ENCODE assay signal across 8 cellular contexts in genomic region chr6:125995972-125996580, GRCh38. TPM values are rescaled to one million over a fixed set of nuclear protein-coding genes. Genes with fewer than 3 reads are reported as not detected.
A peak's percentile ranks its signal among the peaks of the same experiment; 100 is the strongest.
DNase-seq lines count a peak whose midpoint lies in the region; ATAC-seq and TF ChIP-seq lines count a peak whose summit lies in the region.

No MANE protein-coding gene starts in this region.

- CTCF ChIA-PET in AG04449 (lab: Yijun Ruan, JAX) = interaction anchor here (0.7 to 5.0 kb wide), 25 partner anchors 9 to 1271 kb away, joined by 3 to 54 read pairs (median 4); partner anchors contain the start of genes CENPW, RNF146 and TRMT11

- intact Hi-C loops in body of pancreas (cut with DNase I) = no loop called here

- no peak for TF ChIP-seq POLR2A in body of pancreas (IDR thresholded peaks at IDR 0.05)

- ATAC-seq in GM18520 (IDR thresholded peaks at IDR 0.05; ENCODE audit: unreplicated experiment) (peak; percentile 91), HG03039 (IDR thresholded peaks at IDR 0.05; ENCODE audit: unreplicated experiment) (peak; percentile 93), body of pancreas (peak; percentile 92)

- no peaks in the 10 kb centered on the region for H3K27me3 ChIP-seq in body of pancreas

- POLR2A ChIA-PET in AG04449 (lab: Yijun Ruan, JAX) = interaction anchor here (1.5 kb wide), 1 partner anchor 9 kb away, joined by 5 read pairs; the partner anchor contains the start of gene TRMT11

- peaks cover 3 to 4% of the 10 kb centered on the region in 2 donors for H3K36me3 ChIP-seq in body of pancreas (replicated peaks in 1 of 2; ENCODE audit: insufficient read depth in 1 of 2, low read depth in 2 of 2)

- H3K4me3 ChIP-seq in AG04449 (ENCODE audit: low read depth, low read length) = no peak overlapping the region
- H3K4me3 ChIP-seq in body of pancreas = no peak overlapping the region

- H3K27ac ChIP-seq in body of pancreas = no peak overlapping the region

- 3% methylated on average over 8 of the region's 8 CpGs for WGBS in body of pancreas, 2 donors

- TF ChIP-seq CTCF in AG04449 (IDR thresholded peaks at IDR 0.05; ENCODE audit: insufficient read depth, low read length, missing control alignments) (peak; percentile 87), body of pancreas (IDR thresholded peaks at IDR 0.05) (peak; percentile 73 to 94 (median 90))

- peaks cover 17% of the 10 kb centered on the region for H3K4me1 ChIP-seq in body of pancreas

- DNase-seq in AG04449 (ENCODE audit: low read depth, low spot score) = no peak
- DNase-seq in NCI-H2081 treated with DMSO at 0.1 percent for 48 hours (lab: John Stamatoyannopoulos, UW) = peak; percentile 12
- peak; percentile 52 for DNase-seq in UCSD-AML1 (lab: John Stamatoyannopoulos, UW; ENCODE audit: unreplicated experiment)
- DNase-seq in body of pancreas = peak; percentile 44 to 61 (median 58)
- DNase-seq in inferior parietal cortex (ENCODE audit: extremely low spot score) = peak; percentile 94
- DNase-seq in stimulated activated CD4-positive, alpha-beta T cell treated with anti-CD3 and anti-CD28 coated beads, Interleukin-1b, Interleukin-23, amount 100 ng/mL, for 1 hour (ENCODE audit: low read depth in 2 of 2) = peak; percentile 37 to 56

- H3K9me3 ChIP-seq in body of pancreas = no peaks in the 10 kb centered on the region

RNA-seq across cellular contexts. Expression of gene TRMT11, which starts 9.7 kb away (rescaled TPM):
- 10 to 100 TPM; 26.5 to 26.7 TPM for total RNA-seq in body of pancreas

RNA-seq across cellular contexts. Expression of gene HINT3, which starts 39.5 kb away (rescaled TPM):
- 10 to 100 TPM in 1 of 2 donors, 1 to 10 TPM in 1; 8.8 to 14.5 TPM for total RNA-seq in body of pancreas
